ENCODE assay signal across 1 cellular context in genomic region chr3:119291062-119291700, GRCh38.
TF ChIP-seq lines count a peak whose summit lies in the region.

No MANE protein-coding gene starts in this region.

TF ChIP-seq in HEK293, 187 proteins besides CTCF, POLR2A, EP300 and RAD21 (continued from another document):
- no peak for TF ChIP-seq PRDM2 (tag by site-specific recombination; IDR thresholded peaks at IDR 0.05; ENCODE audit: borderline replicate concordance)
- no peak for TF ChIP-seq MEIS1 (CRISPR knock-in tag; IDR thresholded peaks at IDR 0.05; ENCODE audit: borderline replicate concordance)
- TF ChIP-seq ZNF112 (tag by site-specific recombination; IDR thresholded peaks at IDR 0.05): no peak
